1 cellular context compared by ENCODE assay signal in the genomic region with DNA sequence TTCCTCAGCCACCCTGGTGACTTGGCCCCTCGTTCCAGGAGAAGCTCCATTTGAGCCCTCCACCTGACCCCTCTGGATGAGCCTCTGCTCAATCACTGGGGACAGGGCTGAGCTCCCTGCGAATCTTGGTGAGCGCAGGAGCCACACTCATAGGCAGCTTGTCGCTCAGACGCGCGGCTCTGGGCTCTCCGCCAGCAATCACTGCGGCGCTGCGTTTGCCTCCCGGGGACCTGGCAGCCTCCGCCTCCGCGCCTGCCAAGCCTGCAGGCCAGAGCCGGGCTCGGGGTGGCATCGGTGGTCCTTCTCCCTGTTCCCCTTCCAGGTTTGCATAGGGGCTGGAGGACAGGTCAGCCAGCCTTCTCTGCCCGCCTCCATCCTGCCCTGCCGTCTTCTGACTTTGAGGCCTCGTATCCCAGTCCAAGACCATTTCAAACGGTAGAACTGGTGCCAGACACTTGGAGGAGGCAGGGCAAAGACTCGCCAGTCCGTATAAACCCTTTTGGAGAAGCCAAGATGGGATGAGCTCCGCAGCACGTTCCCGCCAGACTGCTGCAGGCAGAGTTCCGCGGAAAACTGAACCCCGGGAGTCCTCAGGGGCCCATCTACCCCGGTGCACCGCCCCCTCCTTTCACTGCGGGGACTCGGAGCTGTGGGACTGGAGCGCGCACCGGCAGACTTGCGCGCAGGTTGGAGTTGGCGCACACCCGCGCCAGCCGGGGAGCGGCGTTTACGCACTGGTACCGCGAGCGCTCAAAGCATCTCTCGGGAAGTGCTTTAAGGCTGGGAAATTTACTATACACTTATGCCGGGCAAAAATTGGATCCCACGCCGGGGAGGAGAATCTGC.
TF ChIP-seq lines count a peak whose summit lies in the region.

No MANE protein-coding gene starts in this region.

TF ChIP-seq in HEK293, 187 proteins besides CTCF, POLR2A, EP300 and RAD21 (continued from another document):
- TF ChIP-seq ZBTB20 (tag by site-specific recombination; IDR thresholded peaks at IDR 0.05) = no peak
- peak; percentile 44; the same call in 1 of the 2 replicates for TF ChIP-seq HIC1 (tag by site-specific recombination; IDR thresholded peaks at IDR 0.05)
- TF ChIP-seq ZBTB26 (tag by site-specific recombination; optimal IDR thresholded peaks at IDR 0.05) = peak; percentile 78
- no peak for TF ChIP-seq ZNF132 (tag by site-specific recombination; IDR thresholded peaks at IDR 0.05; ENCODE audit: borderline replicate concordance)
- TF ChIP-seq GLIS1 (tag by site-specific recombination; IDR thresholded peaks at IDR 0.05) = peak; percentile 69
- no peak for TF ChIP-seq ZNF623 (tag by site-specific recombination; IDR thresholded peaks at IDR 0.05)
- TF ChIP-seq ZNF701 (tag by site-specific recombination; IDR thresholded peaks at IDR 0.05) = no peak
- no peak for TF ChIP-seq ZBTB7A (tag by site-specific recombination; IDR thresholded peaks at IDR 0.05; ENCODE audit: low read depth)
- no peak for TF ChIP-seq ZNF513 (tag by site-specific recombination; IDR thresholded peaks at IDR 0.05)
- TF ChIP-seq ZNF211 (tag by site-specific recombination; IDR thresholded peaks at IDR 0.05; ENCODE audit: low read depth) = no peak
- TF ChIP-seq ZNF747 (tag by site-specific recombination; IDR thresholded peaks at IDR 0.05) = no peak
- no peak for TF ChIP-seq ZNF266 (tag by site-specific recombination; IDR thresholded peaks at IDR 0.05; ENCODE audit: low read depth)
- 0 out of 2 replicates have a peak, but pooled peaks have one; percentile 9 for TF ChIP-seq GFI1B (tag by site-specific recombination; IDR thresholded peaks at IDR 0.05)
- no peak for TF ChIP-seq ZNF501 (tag by site-specific recombination; IDR thresholded peaks at IDR 0.05)
- peak; percentile 84 for TF ChIP-seq ZNF335 (tag by site-specific recombination; conservative IDR thresholded peaks at IDR 0.05)
- no peak for TF ChIP-seq KLF8 (tag by site-specific recombination; IDR thresholded peaks at IDR 0.05)
- peak; percentile 86 for TF ChIP-seq ZBTB17 (tag by site-specific recombination; IDR thresholded peaks at IDR 0.05)
- TF ChIP-seq ZNF449 (tag by site-specific recombination; IDR thresholded peaks at IDR 0.05) = no peak
- no peak for TF ChIP-seq ZNF112 (tag by site-specific recombination; IDR thresholded peaks at IDR 0.05)
- TF ChIP-seq ZNF654 (tag by site-specific recombination; IDR thresholded peaks at IDR 0.05; ENCODE audit: low read depth) = no peak
- no peak for TF ChIP-seq ZNF214 (tag by site-specific recombination; IDR thresholded peaks at IDR 0.05; ENCODE audit: borderline replicate concordance)
- TF ChIP-seq ZNF580 (tag by site-specific recombination; IDR thresholded peaks at IDR 0.05) = no peak
- TF ChIP-seq SALL2 (tag by site-specific recombination; IDR thresholded peaks at IDR 0.05; ENCODE audit: borderline replicate concordance) = no peak
- TF ChIP-seq INSM2 (tag by site-specific recombination; IDR thresholded peaks at IDR 0.05) = no peak
TF ChIP-seq in HEK293: peak in this region for 7.
